1 cellular context compared by ENCODE assay signal in genomic region chr21:43718872-43719747, GRCh38.
A peak's percentile ranks its signal among the peaks of the same experiment; 100 is the strongest.
TF ChIP-seq lines count a peak whose summit lies in the region.

Gene PDXK (plus strand): TSS chr21:43719129. CDS start chr21:43719295, 166 bp downstream.

TF ChIP-seq in HepG2, 621 proteins besides CTCF, POLR2A, EP300 and RAD21 (continued from another document and continues in another):
- no peak for TF ChIP-seq PRDM4 (CRISPR knock-in tag; IDR thresholded peaks at IDR 0.05; ENCODE audit: borderline replicate concordance)
- no peak for TF ChIP-seq ZNF577 (CRISPR knock-in tag; IDR thresholded peaks at IDR 0.05; ENCODE audit: borderline replicate concordance, low read depth)
- TF ChIP-seq ATF4 (CRISPR knock-in tag; IDR thresholded peaks at IDR 0.05), result no peak; a peak in 2 of 4 replicates
- TF ChIP-seq ZNF337 (CRISPR knock-in tag; IDR thresholded peaks at IDR 0.05; ENCODE audit: borderline replicate concordance, low read depth), result no peak
- no peak for TF ChIP-seq TRIM22 (IDR thresholded peaks at IDR 0.05)
- TF ChIP-seq ZNF703 (CRISPR knock-in tag; IDR thresholded peaks at IDR 0.05; ENCODE audit: borderline replicate concordance), result no peak
- no peak for TF ChIP-seq SP140L (CRISPR knock-in tag; IDR thresholded peaks at IDR 0.05; ENCODE audit: borderline replicate concordance)
- no peak for TF ChIP-seq NFIC (IDR thresholded peaks at IDR 0.05; ENCODE audit: low read length)
- no peak for TF ChIP-seq ZXDC (CRISPR knock-in tag; IDR thresholded peaks at IDR 0.05)
- TF ChIP-seq DBP (CRISPR knock-in tag; IDR thresholded peaks at IDR 0.05; ENCODE audit: not compliant biosample characterization), result no peak
- peak; percentile 42; the same call in 1 of the 2 replicates for TF ChIP-seq MAFF (IDR thresholded peaks at IDR 0.05; ENCODE audit: low read depth, low read length)
- peak in 1 of 2 experiments; percentile 69; a peak in 1 of 4 replicates for TF ChIP-seq HMGXB4 (CRISPR knock-in tag; IDR thresholded peaks at IDR 0.05; ENCODE audit: borderline replicate concordance in 1 of 2, low read depth in 1 of 2)
- TF ChIP-seq ZNF460 (CRISPR knock-in tag; IDR thresholded peaks at IDR 0.05; ENCODE audit: borderline replicate concordance), result no peak
- peak; percentile 61; the same call in 1 of the 2 replicates for TF ChIP-seq CBFB (CRISPR knock-in tag; IDR thresholded peaks at IDR 0.05)
- no peak for TF ChIP-seq ZNF678 (CRISPR knock-in tag; IDR thresholded peaks at IDR 0.05)
- TF ChIP-seq ZNF891 (CRISPR knock-in tag; IDR thresholded peaks at IDR 0.05), result peak; percentile 66; the same call in 1 of the 2 replicates
- no peak for TF ChIP-seq NR3C1 (CRISPR knock-in tag; IDR thresholded peaks at IDR 0.05)
- no peak for TF ChIP-seq ZSCAN30 (CRISPR knock-in tag; IDR thresholded peaks at IDR 0.05)
- TF ChIP-seq ZNF24 (IDR thresholded peaks at IDR 0.05), result peak; percentile 95
- no peak for TF ChIP-seq ZKSCAN5 (CRISPR knock-in tag; IDR thresholded peaks at IDR 0.05)
- TF ChIP-seq SNAPC5 (CRISPR knock-in tag; IDR thresholded peaks at IDR 0.05; ENCODE audit: borderline replicate concordance), result no peak
- TF ChIP-seq NR0B2 (CRISPR knock-in tag; IDR thresholded peaks at IDR 0.05), result peak; percentile 46; the same call in 1 of the 2 replicates
- TF ChIP-seq HNF4G (IDR thresholded peaks at IDR 0.05; ENCODE audit: borderline replicate concordance, low read depth, low read length), result no peak
- TF ChIP-seq HNF4G (CRISPR knock-in tag; IDR thresholded peaks at IDR 0.05; ENCODE audit: borderline replicate concordance, low read depth), result no peak
- no peak for TF ChIP-seq ZNF121 (CRISPR knock-in tag; IDR thresholded peaks at IDR 0.05)
- TF ChIP-seq ZBTB7A (CRISPR knock-in tag; IDR thresholded peaks at IDR 0.05), result no peak
- TF ChIP-seq ZNF75D (CRISPR knock-in tag; IDR thresholded peaks at IDR 0.05; ENCODE audit: borderline replicate concordance), result no peak
- TF ChIP-seq ZNF605 (CRISPR knock-in tag; IDR thresholded peaks at IDR 0.05), result no peak
- peak; percentile 27; the same call in 1 of the 2 replicates for TF ChIP-seq SAFB2 (CRISPR knock-in tag; IDR thresholded peaks at IDR 0.05; ENCODE audit: borderline replicate concordance, low read depth)
- TF ChIP-seq KMT2B (CRISPR knock-in tag; IDR thresholded peaks at IDR 0.05), result no peak
- TF ChIP-seq MBD4 (IDR thresholded peaks at IDR 0.05; ENCODE audit: borderline replicate concordance, low read length), result no peak
- no peak for TF ChIP-seq MNT (IDR thresholded peaks at IDR 0.05)
- TF ChIP-seq ZNF816 (CRISPR knock-in tag; IDR thresholded peaks at IDR 0.05; ENCODE audit: borderline replicate concordance), result no peak
- no peak for TF ChIP-seq ZKSCAN8 (CRISPR knock-in tag; IDR thresholded peaks at IDR 0.05; ENCODE audit: borderline replicate concordance)
- no peak for TF ChIP-seq ZNF138 (CRISPR knock-in tag; IDR thresholded peaks at IDR 0.05; ENCODE audit: low read depth)
- TF ChIP-seq ZNF879 (CRISPR knock-in tag; IDR thresholded peaks at IDR 0.05), result no peak
- TF ChIP-seq ZNF335 (CRISPR knock-in tag; IDR thresholded peaks at IDR 0.05), result no peak
- TF ChIP-seq AFF4 (CRISPR knock-in tag; IDR thresholded peaks at IDR 0.05), result no peak
- TF ChIP-seq SCMH1 (CRISPR knock-in tag; IDR thresholded peaks at IDR 0.05; ENCODE audit: borderline replicate concordance), result no peak
- TF ChIP-seq SRY (CRISPR knock-in tag; IDR thresholded peaks at IDR 0.05), result no peak
- TF ChIP-seq PAF1 (CRISPR knock-in tag; IDR thresholded peaks at IDR 0.05), result no peak
- no peak for TF ChIP-seq ZFP41 (CRISPR knock-in tag; IDR thresholded peaks at IDR 0.05; ENCODE audit: borderline replicate concordance)
- TF ChIP-seq KDM2A (CRISPR knock-in tag; IDR thresholded peaks at IDR 0.05; ENCODE audit: borderline replicate concordance, low read depth), result peak; percentile 77; the same call in 1 of the 2 replicates
- no peak for TF ChIP-seq CHCHD3 (CRISPR knock-in tag; IDR thresholded peaks at IDR 0.05)
- TF ChIP-seq MYPOP (CRISPR knock-in tag; IDR thresholded peaks at IDR 0.05), result 0 out of 2 replicates have a peak, but pooled peaks have one; percentile 2
- no peak for TF ChIP-seq ZNF775 (CRISPR knock-in tag; IDR thresholded peaks at IDR 0.05; ENCODE audit: borderline replicate concordance)
- TF ChIP-seq PRMT3 (CRISPR knock-in tag; IDR thresholded peaks at IDR 0.05; ENCODE audit: borderline replicate concordance, low read depth), result peak; percentile 89; the same call in 1 of the 2 replicates
- no peak for TF ChIP-seq ZEB1 (IDR thresholded peaks at IDR 0.05; ENCODE audit: insufficient replicate concordance, low read depth)
